Comparison of ENCODE assay signal across 1 cellular context in the genomic region with DNA sequence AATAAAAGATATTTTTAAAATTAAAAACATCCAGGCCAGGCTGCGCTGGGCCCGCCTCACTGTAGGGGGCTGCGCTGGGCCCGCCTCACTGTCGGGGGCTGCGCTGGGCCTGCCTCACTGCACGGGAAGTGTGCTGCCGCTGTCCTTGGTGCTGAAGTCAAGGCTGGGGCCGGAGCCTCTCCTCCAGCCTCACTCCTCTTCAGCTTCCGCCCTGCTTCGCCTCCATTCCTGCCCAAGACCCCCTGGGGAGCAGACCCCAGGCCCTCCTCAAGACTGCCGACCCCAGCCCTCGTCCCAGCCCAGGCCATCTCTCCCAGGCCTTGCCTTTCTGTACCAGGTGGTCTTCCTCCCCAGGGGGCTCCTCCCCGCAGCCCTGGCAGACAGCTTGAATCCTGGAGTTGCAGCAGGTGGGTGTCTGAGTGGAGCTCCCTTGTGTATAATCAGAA.
TF ChIP-seq lines count a peak whose summit lies in the region.

No MANE protein-coding gene starts in this region.

TF ChIP-seq in HepG2, 621 proteins besides CTCF, POLR2A, EP300 and RAD21 (continues in another document):
- TF ChIP-seq ZNF660 (CRISPR knock-in tag; IDR thresholded peaks at IDR 0.05; ENCODE audit: borderline replicate concordance, low read depth) (0 out of 2 replicates have a peak, but pooled peaks have one; percentile 53), KDM4B (CRISPR knock-in tag; IDR thresholded peaks at IDR 0.05) (peak; percentile 97), MAF1 (CRISPR knock-in tag; IDR thresholded peaks at IDR 0.05; ENCODE audit: borderline replicate concordance) (peak; percentile 71; the same call in 1 of the 2 replicates), TEAD3 (CRISPR knock-in tag; optimal IDR thresholded peaks at IDR 0.05; ENCODE audit: borderline replicate concordance) (peak; percentile 35), SMYD3 (CRISPR knock-in tag; IDR thresholded peaks at IDR 0.05) (no peak), ZNF343 (CRISPR knock-in tag; IDR thresholded peaks at IDR 0.05) (0 out of 2 replicates have a peak, but pooled peaks have one; percentile 62), AHR (CRISPR knock-in tag; IDR thresholded peaks at IDR 0.05) (peak; percentile 97), ATAD3A (CRISPR knock-in tag; IDR thresholded peaks at IDR 0.05) (peak; percentile 93; the same call in 1 of the 2 replicates), RFXANK (CRISPR knock-in tag; IDR thresholded peaks at IDR 0.05) (peak; percentile 77; the same call in 1 of the 2 replicates), PAX8 (CRISPR knock-in tag; IDR thresholded peaks at IDR 0.05; ENCODE audit: borderline replicate concordance) (no peak), ZKSCAN5 (CRISPR knock-in tag; IDR thresholded peaks at IDR 0.05) (peak; percentile 47; the same call in 1 of the 2 replicates), ZNF264 (CRISPR knock-in tag; IDR thresholded peaks at IDR 0.05) (peak; percentile 59; the same call in 1 of the 2 replicates), NFIB (CRISPR knock-in tag; IDR thresholded peaks at IDR 0.05; ENCODE audit: borderline replicate concordance) (no peak), ZNF256 (CRISPR knock-in tag; conservative IDR thresholded peaks at IDR 0.05) (peak; percentile 95), ZBTB38 (CRISPR knock-in tag; IDR thresholded peaks at IDR 0.05) (peak; percentile 53; the same call in 1 of the 2 replicates), U2AF2 (IDR thresholded peaks at IDR 0.05; ENCODE audit: low read depth, low read length) (no peak), ZNF33A (CRISPR knock-in tag; IDR thresholded peaks at IDR 0.05; ENCODE audit: borderline replicate concordance) (no peak), ZKSCAN1 (IDR thresholded peaks at IDR 0.05; ENCODE audit: low read length) (no peak), SIN3B (IDR thresholded peaks at IDR 0.05; ENCODE audit: low read length) (no peak), REXO4 (CRISPR knock-in tag; IDR thresholded peaks at IDR 0.05; ENCODE audit: borderline replicate concordance) (no peak)
- TF ChIP-seq, protein P1, sequence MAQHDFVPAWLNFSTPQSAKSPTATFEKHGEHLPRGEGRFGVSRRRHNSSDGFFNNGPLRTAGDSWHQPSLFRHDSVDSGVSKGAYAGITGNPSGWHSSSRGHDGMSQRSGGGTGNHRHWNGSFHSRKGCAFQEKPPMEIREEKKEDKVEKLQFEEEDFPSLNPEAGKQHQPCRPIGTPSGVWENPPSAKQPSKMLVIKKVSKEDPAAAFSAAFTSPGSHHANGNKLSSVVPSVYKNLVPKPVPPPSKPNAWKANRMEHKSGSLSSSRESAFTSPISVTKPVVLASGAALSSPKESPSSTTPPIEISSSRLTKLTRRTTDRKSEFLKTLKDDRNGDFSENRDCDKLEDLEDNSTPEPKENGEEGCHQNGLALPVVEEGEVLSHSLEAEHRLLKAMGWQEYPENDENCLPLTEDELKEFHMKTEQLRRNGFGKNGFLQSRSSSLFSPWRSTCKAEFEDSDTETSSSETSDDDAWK (CRISPR knock-in tag; IDR thresholded peaks at IDR 0.05): no peak
- TF ChIP-seq, protein P2, sequence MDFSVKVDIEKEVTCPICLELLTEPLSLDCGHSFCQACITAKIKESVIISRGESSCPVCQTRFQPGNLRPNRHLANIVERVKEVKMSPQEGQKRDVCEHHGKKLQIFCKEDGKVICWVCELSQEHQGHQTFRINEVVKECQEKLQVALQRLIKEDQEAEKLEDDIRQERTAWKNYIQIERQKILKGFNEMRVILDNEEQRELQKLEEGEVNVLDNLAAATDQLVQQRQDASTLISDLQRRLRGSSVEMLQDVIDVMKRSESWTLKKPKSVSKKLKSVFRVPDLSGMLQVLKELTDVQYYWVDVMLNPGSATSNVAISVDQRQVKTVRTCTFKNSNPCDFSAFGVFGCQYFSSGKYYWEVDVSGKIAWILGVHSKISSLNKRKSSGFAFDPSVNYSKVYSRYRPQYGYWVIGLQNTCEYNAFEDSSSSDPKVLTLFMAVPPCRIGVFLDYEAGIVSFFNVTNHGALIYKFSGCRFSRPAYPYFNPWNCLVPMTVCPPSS (IDR thresholded peaks at IDR 0.05): no peak
- TF ChIP-seq, protein P3, sequence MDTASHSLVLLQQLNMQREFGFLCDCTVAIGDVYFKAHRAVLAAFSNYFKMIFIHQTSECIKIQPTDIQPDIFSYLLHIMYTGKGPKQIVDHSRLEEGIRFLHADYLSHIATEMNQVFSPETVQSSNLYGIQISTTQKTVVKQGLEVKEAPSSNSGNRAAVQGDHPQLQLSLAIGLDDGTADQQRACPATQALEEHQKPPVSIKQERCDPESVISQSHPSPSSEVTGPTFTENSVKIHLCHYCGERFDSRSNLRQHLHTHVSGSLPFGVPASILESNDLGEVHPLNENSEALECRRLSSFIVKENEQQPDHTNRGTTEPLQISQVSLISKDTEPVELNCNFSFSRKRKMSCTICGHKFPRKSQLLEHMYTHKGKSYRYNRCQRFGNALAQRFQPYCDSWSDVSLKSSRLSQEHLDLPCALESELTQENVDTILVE (CRISPR knock-in tag; IDR thresholded peaks at IDR 0.05): peak; percentile 85
- TF ChIP-seq, protein P4, sequence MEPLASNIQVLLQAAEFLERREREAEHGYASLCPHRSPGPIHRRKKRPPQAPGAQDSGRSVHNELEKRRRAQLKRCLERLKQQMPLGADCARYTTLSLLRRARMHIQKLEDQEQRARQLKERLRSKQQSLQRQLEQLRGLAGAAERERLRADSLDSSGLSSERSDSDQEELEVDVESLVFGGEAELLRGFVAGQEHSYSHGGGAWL (CRISPR knock-in tag; IDR thresholded peaks at IDR 0.05): peak; percentile 99
- TF ChIP-seq, protein P5, sequence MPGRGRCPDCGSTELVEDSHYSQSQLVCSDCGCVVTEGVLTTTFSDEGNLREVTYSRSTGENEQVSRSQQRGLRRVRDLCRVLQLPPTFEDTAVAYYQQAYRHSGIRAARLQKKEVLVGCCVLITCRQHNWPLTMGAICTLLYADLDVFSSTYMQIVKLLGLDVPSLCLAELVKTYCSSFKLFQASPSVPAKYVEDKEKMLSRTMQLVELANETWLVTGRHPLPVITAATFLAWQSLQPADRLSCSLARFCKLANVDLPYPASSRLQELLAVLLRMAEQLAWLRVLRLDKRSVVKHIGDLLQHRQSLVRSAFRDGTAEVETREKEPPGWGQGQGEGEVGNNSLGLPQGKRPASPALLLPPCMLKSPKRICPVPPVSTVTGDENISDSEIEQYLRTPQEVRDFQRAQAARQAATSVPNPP (CRISPR knock-in tag; IDR thresholded peaks at IDR 0.05): no peak
- TF ChIP-seq, protein P6, sequence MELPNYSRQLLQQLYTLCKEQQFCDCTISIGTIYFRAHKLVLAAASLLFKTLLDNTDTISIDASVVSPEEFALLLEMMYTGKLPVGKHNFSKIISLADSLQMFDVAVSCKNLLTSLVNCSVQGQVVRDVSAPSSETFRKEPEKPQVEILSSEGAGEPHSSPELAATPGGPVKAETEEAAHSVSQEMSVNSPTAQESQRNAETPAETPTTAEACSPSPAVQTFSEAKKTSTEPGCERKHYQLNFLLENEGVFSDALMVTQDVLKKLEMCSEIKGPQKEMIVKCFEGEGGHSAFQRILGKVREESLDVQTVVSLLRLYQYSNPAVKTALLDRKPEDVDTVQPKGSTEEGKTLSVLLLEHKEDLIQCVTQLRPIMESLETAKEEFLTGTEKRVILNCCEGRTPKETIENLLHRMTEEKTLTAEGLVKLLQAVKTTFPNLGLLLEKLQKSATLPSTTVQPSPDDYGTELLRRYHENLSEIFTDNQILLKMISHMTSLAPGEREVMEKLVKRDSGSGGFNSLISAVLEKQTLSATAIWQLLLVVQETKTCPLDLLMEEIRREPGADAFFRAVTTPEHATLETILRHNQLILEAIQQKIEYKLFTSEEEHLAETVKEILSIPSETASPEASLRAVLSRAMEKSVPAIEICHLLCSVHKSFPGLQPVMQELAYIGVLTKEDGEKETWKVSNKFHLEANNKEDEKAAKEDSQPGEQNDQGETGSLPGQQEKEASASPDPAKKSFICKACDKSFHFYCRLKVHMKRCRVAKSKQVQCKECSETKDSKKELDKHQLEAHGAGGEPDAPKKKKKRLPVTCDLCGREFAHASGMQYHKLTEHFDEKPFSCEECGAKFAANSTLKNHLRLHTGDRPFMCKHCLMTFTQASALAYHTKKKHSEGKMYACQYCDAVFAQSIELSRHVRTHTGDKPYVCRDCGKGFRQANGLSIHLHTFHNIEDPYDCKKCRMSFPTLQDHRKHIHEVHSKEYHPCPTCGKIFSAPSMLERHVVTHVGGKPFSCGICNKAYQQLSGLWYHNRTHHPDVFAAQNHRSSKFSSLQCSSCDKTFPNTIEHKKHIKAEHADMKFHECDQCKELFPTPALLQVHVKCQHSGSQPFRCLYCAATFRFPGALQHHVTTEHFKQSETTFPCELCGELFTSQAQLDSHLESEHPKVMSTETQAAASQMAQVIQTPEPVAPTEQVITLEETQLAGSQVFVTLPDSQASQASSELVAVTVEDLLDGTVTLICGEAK (IDR thresholded peaks at IDR 0.05): no peak
- TF ChIP-seq, protein P6 (CRISPR knock-in tag; IDR thresholded peaks at IDR 0.05): peak; percentile 71
- TF ChIP-seq, protein P7, sequence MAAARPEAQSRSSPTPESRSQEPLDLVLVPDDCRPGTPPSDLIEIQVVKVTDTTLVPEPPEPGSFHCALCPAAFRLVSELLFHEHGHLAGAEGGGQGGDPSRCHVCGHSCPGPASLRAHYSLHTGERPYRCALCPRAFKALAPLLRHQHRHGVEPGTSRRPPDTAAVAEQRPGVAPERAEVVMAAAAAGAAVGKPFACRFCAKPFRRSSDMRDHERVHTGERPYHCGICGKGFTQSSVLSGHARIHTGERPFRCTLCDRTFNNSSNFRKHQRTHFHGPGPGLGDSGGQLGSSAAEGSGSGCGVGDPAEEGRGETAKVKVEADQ (CRISPR knock-in tag; IDR thresholded peaks at IDR 0.05; ENCODE audit: borderline replicate concordance): 0 out of 2 replicates have a peak, but pooled peaks have one; percentile 59
- TF ChIP-seq, protein P8, sequence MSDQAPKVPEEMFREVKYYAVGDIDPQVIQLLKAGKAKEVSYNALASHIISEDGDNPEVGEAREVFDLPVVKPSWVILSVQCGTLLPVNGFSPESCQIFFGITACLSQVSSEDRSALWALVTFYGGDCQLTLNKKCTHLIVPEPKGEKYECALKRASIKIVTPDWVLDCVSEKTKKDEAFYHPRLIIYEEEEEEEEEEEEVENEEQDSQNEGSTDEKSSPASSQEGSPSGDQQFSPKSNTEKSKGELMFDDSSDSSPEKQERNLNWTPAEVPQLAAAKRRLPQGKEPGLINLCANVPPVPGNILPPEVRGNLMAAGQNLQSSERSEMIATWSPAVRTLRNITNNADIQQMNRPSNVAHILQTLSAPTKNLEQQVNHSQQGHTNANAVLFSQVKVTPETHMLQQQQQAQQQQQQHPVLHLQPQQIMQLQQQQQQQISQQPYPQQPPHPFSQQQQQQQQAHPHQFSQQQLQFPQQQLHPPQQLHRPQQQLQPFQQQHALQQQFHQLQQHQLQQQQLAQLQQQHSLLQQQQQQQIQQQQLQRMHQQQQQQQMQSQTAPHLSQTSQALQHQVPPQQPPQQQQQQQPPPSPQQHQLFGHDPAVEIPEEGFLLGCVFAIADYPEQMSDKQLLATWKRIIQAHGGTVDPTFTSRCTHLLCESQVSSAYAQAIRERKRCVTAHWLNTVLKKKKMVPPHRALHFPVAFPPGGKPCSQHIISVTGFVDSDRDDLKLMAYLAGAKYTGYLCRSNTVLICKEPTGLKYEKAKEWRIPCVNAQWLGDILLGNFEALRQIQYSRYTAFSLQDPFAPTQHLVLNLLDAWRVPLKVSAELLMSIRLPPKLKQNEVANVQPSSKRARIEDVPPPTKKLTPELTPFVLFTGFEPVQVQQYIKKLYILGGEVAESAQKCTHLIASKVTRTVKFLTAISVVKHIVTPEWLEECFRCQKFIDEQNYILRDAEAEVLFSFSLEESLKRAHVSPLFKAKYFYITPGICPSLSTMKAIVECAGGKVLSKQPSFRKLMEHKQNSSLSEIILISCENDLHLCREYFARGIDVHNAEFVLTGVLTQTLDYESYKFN (CRISPR knock-in tag; conservative IDR thresholded peaks at IDR 0.05): no peak
- TF ChIP-seq, protein P9, sequence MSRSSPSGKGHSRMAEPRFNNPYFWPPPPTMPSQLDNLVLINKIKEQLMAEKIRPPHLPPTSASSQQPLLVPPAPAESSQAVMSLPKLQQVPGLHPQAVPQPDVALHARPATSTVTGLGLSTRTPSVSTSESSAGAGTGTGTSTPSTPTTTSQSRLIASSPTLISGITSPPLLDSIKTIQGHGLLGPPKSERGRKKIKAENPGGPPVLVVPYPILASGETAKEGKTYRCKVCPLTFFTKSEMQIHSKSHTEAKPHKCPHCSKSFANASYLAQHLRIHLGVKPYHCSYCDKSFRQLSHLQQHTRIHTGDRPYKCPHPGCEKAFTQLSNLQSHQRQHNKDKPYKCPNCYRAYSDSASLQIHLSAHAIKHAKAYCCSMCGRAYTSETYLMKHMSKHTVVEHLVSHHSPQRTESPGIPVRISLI (CRISPR knock-in tag; IDR thresholded peaks at IDR 0.05; ENCODE audit: borderline replicate concordance): no peak
- TF ChIP-seq, protein P10, sequence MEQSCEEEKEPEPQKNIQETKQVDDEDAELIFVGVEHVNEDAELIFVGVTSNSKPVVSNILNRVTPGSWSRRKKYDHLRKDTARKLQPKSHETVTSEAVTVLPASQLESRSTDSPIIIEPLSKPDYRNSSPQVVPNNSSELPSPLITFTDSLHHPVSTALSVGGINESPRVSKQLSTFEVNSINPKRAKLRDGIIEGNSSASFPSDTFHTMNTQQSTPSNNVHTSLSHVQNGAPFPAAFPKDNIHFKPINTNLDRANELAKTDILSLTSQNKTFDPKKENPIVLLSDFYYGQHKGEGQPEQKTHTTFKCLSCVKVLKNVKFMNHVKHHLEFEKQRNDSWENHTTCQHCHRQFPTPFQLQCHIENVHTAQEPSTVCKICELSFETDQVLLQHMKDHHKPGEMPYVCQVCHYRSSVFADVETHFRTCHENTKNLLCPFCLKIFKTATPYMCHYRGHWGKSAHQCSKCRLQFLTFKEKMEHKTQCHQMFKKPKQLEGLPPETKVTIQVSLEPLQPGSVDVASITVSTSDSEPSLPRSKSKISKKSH (CRISPR knock-in tag; IDR thresholded peaks at IDR 0.05; ENCODE audit: borderline replicate concordance): peak; percentile 30; the same call in 1 of the 2 replicates
